1 cellular context compared by ENCODE assay signal in genomic region chr17:4673169-4673568, GRCh38.
TF ChIP-seq lines count a peak whose summit lies in the region.

No MANE protein-coding gene starts in this region.

TF ChIP-seq in HepG2, 621 proteins besides CTCF, POLR2A, EP300 and RAD21:
- TF ChIP-seq ZBTB8A (CRISPR knock-in tag; IDR thresholded peaks at IDR 0.05; ENCODE audit: borderline replicate concordance, low read depth), result no peak
- no peak for TF ChIP-seq ZNF530 (CRISPR knock-in tag; IDR thresholded peaks at IDR 0.05; ENCODE audit: low read depth)
- TF ChIP-seq GLMP (CRISPR knock-in tag; IDR thresholded peaks at IDR 0.05; ENCODE audit: borderline replicate concordance), result no peak
